In the genomic region with DNA sequence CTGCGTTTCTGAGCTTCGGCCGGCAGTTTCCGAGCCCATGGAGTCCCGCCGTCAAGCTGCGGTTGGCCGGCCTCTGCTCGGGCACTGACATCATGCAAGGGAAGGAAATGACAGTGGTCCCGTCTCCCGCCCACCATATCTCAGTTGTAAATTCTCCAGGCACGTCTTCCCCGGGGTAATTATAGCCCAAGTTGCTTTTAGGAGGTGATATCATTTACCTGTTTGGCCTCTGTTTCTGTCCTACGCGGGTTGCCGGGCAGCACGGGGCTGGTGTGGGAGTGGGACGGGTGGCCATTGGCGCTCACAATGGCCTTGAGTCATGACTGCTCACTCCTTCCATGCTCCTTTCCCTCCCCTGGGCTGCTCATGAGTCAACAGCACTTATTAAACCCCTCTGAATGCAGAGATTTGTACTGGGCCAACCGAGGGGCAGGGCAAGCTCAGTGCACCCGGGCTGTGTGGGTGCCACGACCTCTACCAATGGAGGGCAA, we compare ENCODE assay signal across 16 cellular contexts. TPM values are rescaled to one million over a fixed set of nuclear protein-coding genes. Genes with fewer than 3 reads are reported as not detected.
DNase-seq lines count a peak whose midpoint lies in the region; ATAC-seq and TF ChIP-seq lines count a peak whose summit lies in the region.
"Had no signal": no experiment of that assay in that cellular context is flagged by ENCODE, and none has a peak within 500 bp of the region (broad histone marks: within the 10 kb centered on the region; RNA-seq: fewer than 3 reads in every experiment).

No MANE protein-coding gene starts in this region.

- H3K4me3 Mint-ChIP-seq in H9 (peak overlapping the region in 1 of 2 experiments; percentile 26; a peak in 2 of 5 replicates), type B pancreatic cell (no peak overlapping the region)

- H3K9me3 ChIP-seq in H9 (ENCODE audit: control insufficient read depth, low read depth, low read length), result no peaks in the 10 kb centered on the region
- no peaks in the 10 kb centered on the region for H3K9me3 ChIP-seq in mammary epithelial cell (replicated peaks; ENCODE audit: insufficient read depth, low read length)
- no peaks in the 10 kb centered on the region for H3K9me3 ChIP-seq in mesenchymal stem cell (ENCODE audit: control insufficient read depth, low read length)
- H3K9me3 ChIP-seq: esophagus squamous epithelium, neutrophil had no signal

- H4K8ac ChIP-seq in H9 (replicated peaks; ENCODE audit: insufficient read length, low read depth, low read length) (no peak overlapping the region), mesenchymal stem cell (ENCODE audit: low read length) (no peak overlapping the region)

- no peaks in the 10 kb centered on the region; a peak in 2 of 7 replicates for H3K36me3 Mint-ChIP-seq in H9 (ENCODE audit: insufficient read depth in 1 of 3, low read depth in 3 of 3)
- H3K36me3 Mint-ChIP-seq in type B pancreatic cell, result no peaks in the 10 kb centered on the region

- no peak for ATAC-seq in GM21576 (IDR thresholded peaks at IDR 0.05; ENCODE audit: unreplicated experiment)

- H2AK5ac ChIP-seq in H9 (ENCODE audit: insufficient read length, low read length) (no peak overlapping the region), mesenchymal stem cell (ENCODE audit: low read length, severe bottlenecking) (no peak overlapping the region)

- CTCF ChIA-PET in mammary epithelial cell (lab: Charles Lee; ENCODE audit: low non-redundant PET), result no interaction called here

- H3K27ac ChIP-seq in H9 (ENCODE audit: insufficient read length, low read depth, low read length), result no peak overlapping the region
- no peak overlapping the region for H3K27ac ChIP-seq in mammary epithelial cell (ENCODE audit: insufficient read depth, low read depth, low read length)
- no peak overlapping the region for H3K27ac ChIP-seq in mesenchymal stem cell (ENCODE audit: low read length, poor library complexity, severe bottlenecking)
- H3K27ac ChIP-seq: cardiac muscle cell, esophagus squamous epithelium, neutrophil had no signal

- H2BK120ac ChIP-seq in H9 (ENCODE audit: low read depth, low read length, poor library complexity, severe bottlenecking) (no peak overlapping the region), mesenchymal stem cell (ENCODE audit: low read depth, low read length) (no peak overlapping the region)

- dilution Hi-C loops in mammary epithelial cell (cut with HindIII; ENCODE audit: low sequenced_read_pairs), result no loop called here

- H2AFZ ChIP-seq in H9 (ENCODE audit: low read length) (no peak overlapping the region), mammary epithelial cell (ENCODE audit: low read depth, low read length) (no peak overlapping the region), mesenchymal stem cell (ENCODE audit: low read depth, low read length) (no peak overlapping the region)

- H3K4ac ChIP-seq in H9 (ENCODE audit: low read depth, low read length) (no peak overlapping the region), mesenchymal stem cell (ENCODE audit: low read depth in 1 of 2, low read length in 2 of 2) (no peak overlapping the region)

- in situ Hi-C loops in mammary epithelial cell (cut with MboI; ENCODE audit: low sequenced_read_pairs in 2 of 2), result no loop called here

- no peak overlapping the region; the same call in 1 of the 2 replicates for H2BK15ac ChIP-seq in H9 (ENCODE audit: low read depth, low read length)
- no peak overlapping the region for H2BK15ac ChIP-seq in mesenchymal stem cell (ENCODE audit: low read depth, poor library complexity, severe bottlenecking)

- H3K4me1 ChIP-seq in H9 (ENCODE audit: insufficient read depth, low read length), result peaks cover 7% of the 10 kb centered on the region; the same call in 1 of the 2 replicates
- peaks cover 10% of the 10 kb centered on the region for H3K4me1 ChIP-seq in mammary epithelial cell (ENCODE audit: insufficient read depth, low read length)
- H3K4me1 ChIP-seq in mesenchymal stem cell (ENCODE audit: control insufficient read depth, insufficient read depth, low read depth, low read length), result peaks cover 6% of the 10 kb centered on the region

- peaks cover 4% of the 10 kb centered on the region for H3K23me2 ChIP-seq in H9 (ENCODE audit: insufficient read length, low read depth, low read length, poor library complexity, severe bottlenecking)

- H3K23ac ChIP-seq in H9 (ENCODE audit: insufficient read length, low read depth, low read length) (no peak overlapping the region), mesenchymal stem cell (ENCODE audit: low read length in 2 of 2) (no peak overlapping the region)

- peaks cover 46 to 53% of the 10 kb centered on the region in 2 experiments for H3K4me1 Mint-ChIP-seq in H9
- H3K4me1 Mint-ChIP-seq in type B pancreatic cell (ENCODE audit: unreplicated experiment), result peaks cover 3% of the 10 kb centered on the region

- no peak overlapping the region for H3K9ac ChIP-seq in H9 (ENCODE audit: extremely low read depth, insufficient read length, low read length)
- H3K9ac ChIP-seq in mammary epithelial cell (ENCODE audit: insufficient read depth, low read length), result no peak overlapping the region
- no peak overlapping the region for H3K9ac ChIP-seq in mesenchymal stem cell (ENCODE audit: low read length)

- H3K27ac Mint-ChIP-seq in H9 (peak overlapping the region in 1 of 3 experiments; percentile 86; a peak in 2 of 7 replicates), type B pancreatic cell (no peak overlapping the region)

- no peaks in the 10 kb centered on the region for H3K9me3 Mint-ChIP-seq in H9
- no peaks in the 10 kb centered on the region for H3K9me3 Mint-ChIP-seq in type B pancreatic cell

- no peak overlapping the region for H2BK20ac ChIP-seq in H9 (ENCODE audit: low read depth, low read length, poor library complexity, severe bottlenecking)

- H4K20me1 ChIP-seq in H9 (ENCODE audit: control insufficient read depth, insufficient read depth, insufficient read length) (no peaks in the 10 kb centered on the region), mammary epithelial cell (ENCODE audit: insufficient read depth, low read length) (no peaks in the 10 kb centered on the region)

- no peak overlapping the region for H3K56ac ChIP-seq in H9 (ENCODE audit: insufficient read length, low read depth, low read length)

- H3K36me3 ChIP-seq in mammary epithelial cell (ENCODE audit: insufficient read depth, low read length), result no peaks in the 10 kb centered on the region
- no peaks in the 10 kb centered on the region for H3K36me3 ChIP-seq in mesenchymal stem cell (ENCODE audit: control insufficient read depth in 1 of 2, insufficient read depth in 2 of 2, low read depth in 1 of 2, low read length in 2 of 2)
- H3K36me3 ChIP-seq: cardiac muscle cell, esophagus squamous epithelium, neutrophil had no signal

- no TSS peak for BruUV-seq in mammary epithelial cell (replicated peaks; lab: Mats Ljungman, UMichigan)

- H3K18ac ChIP-seq in H9 (ENCODE audit: insufficient read length, low read depth, low read length) (no peak overlapping the region), mesenchymal stem cell (ENCODE audit: low read depth in 1 of 2, low read length in 2 of 2) (no peak overlapping the region)

- no peak overlapping the region for H2BK5ac ChIP-seq in H9 (ENCODE audit: insufficient read length, low read length)
- no peak overlapping the region for H2BK5ac ChIP-seq in mesenchymal stem cell (ENCODE audit: low read depth, low read length, poor library complexity, severe bottlenecking)

- H4K91ac ChIP-seq in H9 (ENCODE audit: insufficient read length, low read depth, low read length) (no peak overlapping the region), mesenchymal stem cell (ENCODE audit: low read length) (no peak overlapping the region)

- DNase-seq in AG20443 (ENCODE audit: low spot score), result peak; percentile 53
- DNase-seq in H9, result peak; percentile 38
- peak; percentile 91 for DNase-seq in mammary epithelial cell
- DNase-seq in mesenchymal stem cell, result peak; percentile 5
- no peak for DNase-seq in type B pancreatic cell (ENCODE audit: extremely low spot score, unreplicated experiment)
- no peak for DNase-seq in DMS79 treated with DMSO at 0.1 percent for 48 hours (lab: John Stamatoyannopoulos, UW)
- no peak for DNase-seq in NCI-H2107 (lab: John Stamatoyannopoulos, UW)
- DNase-seq: esophagus squamous epithelium; KG1; NCI-H2171; stimulated activated CD4-positive, alpha-beta T cell treated with anti-CD3 and anti-CD28 coated beads, Interleukin-2, amount 100 ng/mL, for 48 hours; T-helper 2 cell had no signal

- H3T11ph ChIP-seq in H9 (ENCODE audit: low read length), result no peak overlapping the region

- TF ChIP-seq CTCF in H9 (conservative IDR thresholded peaks at IDR 0.05) (no peak), mammary epithelial cell (conservative IDR thresholded peaks at IDR 0.05 in 1 of 2, IDR thresholded peaks at IDR 0.05 in 1 of 2; ENCODE audit: extremely low read depth in 1 of 2, insufficient read depth in 1 of 2, low read depth in 1 of 2, low read length in 2 of 2) (no peak), type B pancreatic cell (conservative IDR thresholded peaks at IDR 0.05) (no peak)

- H3K27me3 Mint-ChIP-seq in H9 (ENCODE audit: low read depth), result peaks cover 73% of the 10 kb centered on the region
- H3K27me3 Mint-ChIP-seq in type B pancreatic cell, result peaks cover 67% of the 10 kb centered on the region

- H3K4me2 ChIP-seq in H9 (ENCODE audit: insufficient read depth, insufficient read length, low read length), result no peak overlapping the region
- H3K4me2 ChIP-seq in mammary epithelial cell (ENCODE audit: insufficient read depth, low read depth, low read length), result no peak overlapping the region
- no peak overlapping the region for H3K4me2 ChIP-seq in mesenchymal stem cell (ENCODE audit: low read length, poor library complexity, severe bottlenecking)

- H3K79me1 ChIP-seq in H9 (ENCODE audit: insufficient read depth, low read depth, low read length, poor library complexity, severe bottlenecking) (no peaks in the 10 kb centered on the region), mesenchymal stem cell (replicated peaks; ENCODE audit: low read length, poor library complexity, severe bottlenecking) (no peaks in the 10 kb centered on the region)

- H3K14ac ChIP-seq in H9 (ENCODE audit: insufficient read depth, low read length) (no peak overlapping the region), mesenchymal stem cell (ENCODE audit: low read length in 2 of 2) (no peak overlapping the region)

- intact Hi-C loops in mammary epithelial cell (cut with micrococcal nuclease), result no loop called here

- no CpG with 5 or more reads among the region's 22 CpGs for WGBS in H9 (ENCODE audit: extremely low coverage, insufficient read length, low lambda C conversion rate)
- 53% methylated on average over 17 of the region's 22 CpGs for WGBS in mammary epithelial cell (ENCODE audit: low coverage, missing lambda C conversion rate)
- WGBS in mesenchymal stem cell, result 68% methylated on average over 22 of the region's 22 CpGs

- H3K4me3 ChIP-seq in mammary epithelial cell (replicated peaks in 1 of 3; ENCODE audit: insufficient read depth in 1 of 3, low read depth in 2 of 3, low read length in 3 of 3), result no peak overlapping the region
- peak overlapping the region in 1 of 2 experiments; percentile 37 for H3K4me3 ChIP-seq in mesenchymal stem cell (ENCODE audit: insufficient read depth in 1 of 2, low read depth in 1 of 2, low read length in 2 of 2)
- H3K4me3 ChIP-seq: cardiac muscle cell, esophagus squamous epithelium had no signal

- no peak overlapping the region for H4K5ac ChIP-seq in H9 (ENCODE audit: insufficient read length, low read depth, low read length)

- peaks cover 12% of the 10 kb centered on the region; the same call in 1 of the 2 replicates for H3K27me3 ChIP-seq in H9 (ENCODE audit: insufficient read depth, low read length)
- H3K27me3 ChIP-seq in mammary epithelial cell (ENCODE audit: insufficient read depth, low read length), result no peaks in the 10 kb centered on the region
- peaks cover 71 to 88% of the 10 kb centered on the region in 2 experiments for H3K27me3 ChIP-seq in mesenchymal stem cell (ENCODE audit: control insufficient read depth in 1 of 2, insufficient read depth in 1 of 2, low read length in 2 of 2)

- no peak overlapping the region for H2BK12ac ChIP-seq in H9 (ENCODE audit: insufficient read length, low read depth, low read length)
- no peak overlapping the region for H2BK12ac ChIP-seq in mesenchymal stem cell (ENCODE audit: low read length in 2 of 2)

- H3K79me2 ChIP-seq in H9 (ENCODE audit: insufficient read depth, low read length), result no peaks in the 10 kb centered on the region
- H3K79me2 ChIP-seq in mammary epithelial cell (ENCODE audit: insufficient read depth, low read length), result peaks cover 12% of the 10 kb centered on the region

RNA-seq across cellular contexts. Expression of a gene that starts 4.2 kb away (rescaled TPM):
- 10.9 TPM in 2 replicates for total RNA-seq in H9 (2021)
- total RNA-seq in mammary epithelial cell, result 100 to 1,000 TPM in 1 of 2 donors, 10 to 100 TPM in 1; 54.3 to 181 TPM
- 147 TPM for polyA plus RNA-seq in mammary epithelial cell
- polyA minus RNA-seq in mammary epithelial cell, result 191 TPM
- polyA plus RNA-seq in mesenchymal stem cell (2013, experiment 1 of 2), result 0.70 TPM
- polyA plus RNA-seq in mesenchymal stem cell (2013, experiment 2 of 2), result 0.52 TPM
- total RNA-seq in type B pancreatic cell (ENCODE audit: low replicate concordance), result 14.9 and 29.2 TPM in 2 replicates
- total RNA-seq: OCI-LY7 had no signal

Comparison
In these comparisons a context has a peak if more than half of its experiments do, and no peak if none do; other contexts are left out.
1. DNase-seq: peak in AG20443 (single experiment), H9 (single experiment), mammary epithelial cell (single experiment) and mesenchymal stem cell (single experiment); none in type B pancreatic cell (single experiment), DMS79 treated with DMSO at 0.1 percent for 48 hours (single experiment) and NCI-H2107 (single experiment).